1 cellular context compared by ENCODE assay signal in the genomic region with DNA sequence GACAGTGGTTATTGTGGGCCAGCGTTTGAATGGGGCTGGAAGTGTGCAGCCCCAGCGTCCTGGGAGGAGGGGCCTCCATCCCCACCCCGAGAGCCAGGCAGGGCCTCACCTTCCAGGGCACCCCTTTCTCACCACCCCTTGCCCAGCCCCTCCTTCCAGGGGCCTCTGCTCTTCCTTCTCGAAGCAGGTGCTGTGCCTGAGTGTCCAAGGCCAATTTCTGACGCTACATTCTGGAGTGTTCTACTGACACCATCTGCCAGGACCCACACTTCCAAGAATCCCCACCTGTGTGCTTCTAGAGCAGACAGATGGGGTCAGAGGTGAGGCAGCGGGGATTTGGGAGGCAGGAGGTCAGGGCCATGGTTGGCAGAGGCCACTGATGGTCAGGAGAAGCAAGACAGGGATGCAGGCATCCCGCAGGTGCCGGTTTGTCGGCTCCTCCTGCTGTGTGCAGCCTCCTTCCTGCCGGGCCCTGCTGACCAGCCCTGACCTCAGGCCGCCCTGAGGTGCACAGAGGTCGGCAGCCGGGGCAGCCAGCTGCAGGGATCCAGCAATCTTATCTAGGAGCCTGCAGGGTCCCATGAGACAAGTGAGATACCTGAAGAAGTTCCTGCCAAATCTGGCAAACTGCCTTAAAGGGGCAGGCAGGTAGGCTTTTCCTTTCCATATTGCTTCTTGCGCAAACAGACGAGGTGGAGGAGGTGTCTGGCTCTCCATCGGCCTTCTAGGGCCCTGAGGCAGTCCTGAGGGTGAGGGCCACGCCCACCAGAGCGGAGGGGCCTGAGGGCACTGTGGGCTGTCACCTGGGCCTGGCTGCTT.
TF ChIP-seq lines count a peak whose summit lies in the region.

No MANE protein-coding gene starts in this region.

TF ChIP-seq in GM23338, 12 proteins besides CTCF, POLR2A, EP300 and RAD21:
- TF ChIP-seq, protein P1, sequence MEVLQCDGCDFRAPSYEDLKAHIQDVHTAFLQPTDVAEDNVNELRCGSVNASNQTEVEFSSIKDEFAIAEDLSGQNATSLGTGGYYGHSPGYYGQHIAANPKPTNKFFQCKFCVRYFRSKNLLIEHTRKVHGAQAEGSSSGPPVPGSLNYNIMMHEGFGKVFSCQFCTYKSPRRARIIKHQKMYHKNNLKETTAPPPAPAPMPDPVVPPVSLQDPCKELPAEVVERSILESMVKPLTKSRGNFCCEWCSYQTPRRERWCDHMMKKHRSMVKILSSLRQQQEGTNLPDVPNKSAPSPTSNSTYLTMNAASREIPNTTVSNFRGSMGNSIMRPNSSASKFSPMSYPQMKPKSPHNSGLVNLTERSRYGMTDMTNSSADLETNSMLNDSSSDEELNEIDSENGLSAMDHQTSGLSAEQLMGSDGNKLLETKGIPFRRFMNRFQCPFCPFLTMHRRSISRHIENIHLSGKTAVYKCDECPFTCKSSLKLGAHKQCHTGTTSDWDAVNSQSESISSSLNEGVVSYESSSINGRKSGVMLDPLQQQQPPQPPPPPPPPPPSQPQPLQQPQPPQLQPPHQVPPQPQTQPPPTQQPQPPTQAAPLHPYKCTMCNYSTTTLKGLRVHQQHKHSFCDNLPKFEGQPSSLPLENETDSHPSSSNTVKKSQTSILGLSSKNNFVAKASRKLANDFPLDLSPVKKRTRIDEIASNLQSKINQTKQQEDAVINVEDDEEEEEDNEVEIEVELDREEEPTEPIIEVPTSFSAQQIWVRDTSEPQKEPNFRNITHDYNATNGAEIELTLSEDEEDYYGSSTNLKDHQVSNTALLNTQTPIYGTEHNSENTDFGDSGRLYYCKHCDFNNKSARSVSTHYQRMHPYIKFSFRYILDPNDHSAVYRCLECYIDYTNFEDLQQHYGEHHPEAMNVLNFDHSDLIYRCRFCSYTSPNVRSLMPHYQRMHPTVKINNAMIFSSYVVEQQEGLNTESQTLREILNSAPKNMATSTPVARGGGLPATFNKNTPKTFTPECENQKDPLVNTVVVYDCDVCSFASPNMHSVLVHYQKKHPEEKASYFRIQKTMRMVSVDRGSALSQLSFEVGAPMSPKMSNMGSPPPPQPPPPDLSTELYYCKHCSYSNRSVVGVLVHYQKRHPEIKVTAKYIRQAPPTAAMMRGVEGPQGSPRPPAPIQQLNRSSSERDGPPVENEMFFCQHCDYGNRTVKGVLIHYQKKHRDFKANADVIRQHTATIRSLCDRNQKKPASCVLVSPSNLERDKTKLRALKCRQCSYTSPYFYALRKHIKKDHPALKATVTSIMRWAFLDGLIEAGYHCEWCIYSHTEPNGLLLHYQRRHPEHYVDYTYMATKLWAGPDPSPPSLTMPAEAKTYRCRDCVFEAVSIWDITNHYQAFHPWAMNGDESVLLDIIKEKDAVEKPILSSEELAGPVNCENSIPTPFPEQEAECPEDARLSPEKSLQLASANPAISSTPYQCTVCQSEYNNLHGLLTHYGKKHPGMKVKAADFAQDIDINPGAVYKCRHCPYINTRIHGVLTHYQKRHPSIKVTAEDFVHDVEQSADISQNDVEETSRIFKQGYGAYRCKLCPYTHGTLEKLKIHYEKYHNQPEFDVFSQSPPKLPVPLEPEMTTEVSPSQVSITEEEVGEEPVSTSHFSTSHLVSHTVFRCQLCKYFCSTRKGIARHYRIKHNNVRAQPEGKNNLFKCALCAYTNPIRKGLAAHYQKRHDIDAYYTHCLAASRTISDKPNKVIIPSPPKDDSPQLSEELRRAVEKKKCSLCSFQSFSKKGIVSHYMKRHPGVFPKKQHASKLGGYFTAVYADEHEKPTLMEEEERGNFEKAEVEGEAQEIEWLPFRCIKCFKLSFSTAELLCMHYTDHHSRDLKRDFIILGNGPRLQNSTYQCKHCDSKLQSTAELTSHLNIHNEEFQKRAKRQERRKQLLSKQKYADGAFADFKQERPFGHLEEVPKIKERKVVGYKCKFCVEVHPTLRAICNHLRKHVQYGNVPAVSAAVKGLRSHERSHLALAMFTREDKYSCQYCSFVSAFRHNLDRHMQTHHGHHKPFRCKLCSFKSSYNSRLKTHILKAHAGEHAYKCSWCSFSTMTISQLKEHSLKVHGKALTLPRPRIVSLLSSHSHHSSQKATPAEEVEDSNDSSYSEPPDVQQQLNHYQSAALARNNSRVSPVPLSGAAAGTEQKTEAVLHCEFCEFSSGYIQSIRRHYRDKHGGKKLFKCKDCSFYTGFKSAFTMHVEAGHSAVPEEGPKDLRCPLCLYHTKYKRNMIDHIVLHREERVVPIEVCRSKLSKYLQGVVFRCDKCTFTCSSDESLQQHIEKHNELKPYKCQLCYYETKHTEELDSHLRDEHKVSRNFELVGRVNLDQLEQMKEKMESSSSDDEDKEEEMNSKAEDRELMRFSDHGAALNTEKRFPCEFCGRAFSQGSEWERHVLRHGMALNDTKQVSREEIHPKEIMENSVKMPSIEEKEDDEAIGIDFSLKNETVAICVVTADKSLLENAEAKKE (CRISPR knock-in tag; IDR thresholded peaks at IDR 0.05): no peak
- TF ChIP-seq EZH2 (IDR thresholded peaks at IDR 0.05; ENCODE audit: low read depth, unreplicated experiment) (no peak), REST (IDR thresholded peaks at IDR 0.05; ENCODE audit: unreplicated experiment) (no peak), EZH2phosphoT487 (IDR thresholded peaks at IDR 0.05; ENCODE audit: unreplicated experiment) (no peak), JUNB (IDR thresholded peaks at IDR 0.05; ENCODE audit: unreplicated experiment) (no peak), POLR2AphosphoS5 (IDR thresholded peaks at IDR 0.05; ENCODE audit: low read depth) (no peak), CREB1 (CRISPR knock-in tag; IDR thresholded peaks at IDR 0.05; ENCODE audit: low read depth) (no peak), ZNF331 (CRISPR knock-in tag; IDR thresholded peaks at IDR 0.05; ENCODE audit: low read depth) (no peak), STAT1 (IDR thresholded peaks at IDR 0.05; ENCODE audit: unreplicated experiment) (no peak), NANOG (IDR thresholded peaks at IDR 0.05; ENCODE audit: borderline replicate concordance) (no peak), ZNF114 (CRISPR knock-in tag; IDR thresholded peaks at IDR 0.05) (no peak)
- TF ChIP-seq, protein P2, sequence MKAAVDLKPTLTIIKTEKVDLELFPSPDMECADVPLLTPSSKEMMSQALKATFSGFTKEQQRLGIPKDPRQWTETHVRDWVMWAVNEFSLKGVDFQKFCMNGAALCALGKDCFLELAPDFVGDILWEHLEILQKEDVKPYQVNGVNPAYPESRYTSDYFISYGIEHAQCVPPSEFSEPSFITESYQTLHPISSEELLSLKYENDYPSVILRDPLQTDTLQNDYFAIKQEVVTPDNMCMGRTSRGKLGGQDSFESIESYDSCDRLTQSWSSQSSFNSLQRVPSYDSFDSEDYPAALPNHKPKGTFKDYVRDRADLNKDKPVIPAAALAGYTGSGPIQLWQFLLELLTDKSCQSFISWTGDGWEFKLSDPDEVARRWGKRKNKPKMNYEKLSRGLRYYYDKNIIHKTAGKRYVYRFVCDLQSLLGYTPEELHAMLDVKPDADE (IDR thresholded peaks at IDR 0.05): no peak
